Comparison of ENCODE assay signal across 9 cellular contexts in the genomic region with DNA sequence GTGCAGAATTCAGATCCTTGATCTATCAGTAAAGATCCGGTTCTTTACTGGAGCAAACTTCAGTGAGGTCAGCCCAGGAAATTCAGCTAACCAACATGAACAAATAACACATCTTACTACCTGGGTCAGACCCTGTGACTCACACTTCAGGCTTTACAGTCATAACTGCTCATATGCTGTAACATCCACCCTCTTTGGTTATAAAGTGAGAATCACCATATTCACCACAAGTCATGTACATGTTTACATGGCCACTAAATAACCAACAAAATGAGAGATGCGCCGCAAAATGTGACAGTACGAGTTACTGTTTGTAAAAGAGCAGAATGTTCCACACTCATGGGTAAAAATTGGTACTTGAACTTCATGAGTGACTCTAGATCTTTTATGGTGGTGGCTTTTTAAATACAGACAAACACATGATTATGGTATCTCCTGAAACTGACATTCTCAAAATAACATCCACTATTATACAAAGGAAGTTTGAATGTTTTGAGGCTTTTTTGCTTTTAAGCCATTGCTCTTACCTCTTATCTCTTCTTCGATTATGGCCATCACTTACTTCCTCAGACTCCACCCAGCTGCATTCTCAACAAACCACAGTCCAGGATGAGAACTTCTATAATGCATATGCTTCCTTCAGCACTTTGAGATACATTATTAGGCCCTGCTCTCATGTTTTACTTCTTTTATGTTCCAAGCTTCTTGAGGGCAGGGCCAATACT.
DNase-seq lines count a peak whose midpoint lies in the region; ATAC-seq and TF ChIP-seq lines count a peak whose summit lies in the region.
"Had no signal": no experiment of that assay in that cellular context is flagged by ENCODE, and none has a peak within 500 bp of the region (broad histone marks: within the 10 kb centered on the region; RNA-seq: fewer than 3 reads in every experiment).

No MANE protein-coding gene starts in this region.

- 91 to 95% methylated on average over 2 to 5 of the region's 5 CpGs for WGBS in endodermal cell (ENCODE audit: insufficient coverage in 1 of 2, insufficient read length in 1 of 2), 2 experiments

- H3K4me1 Mint-ChIP-seq in stimulated activated effector memory CD8-positive, alpha-beta T cell treated with anti-CD3 and anti-CD28 coated beads, Interleukin-12 subunit alpha, Interleukin-12 subunit beta, amount 100 ng/mL, for 72 hours, result peaks cover 55% of the 10 kb centered on the region
- H3K4me1 Mint-ChIP-seq in endodermal cell, result peaks cover 1% of the 10 kb centered on the region

- peak; percentile 38 for DNase-seq in activated gamma-delta T cell treated with Interleukin-2 at 50 U/mL for 16 hours
- no peak for DNase-seq in activated gamma-delta T cell (lab: John Stamatoyannopoulos, UW)
- peak; percentile 86 for DNase-seq in RKO (ENCODE audit: low spot score)
- DNase-seq in choroid plexus epithelial cell (ENCODE audit: low read depth), result peak; percentile 95
- peak; percentile 28 to 70 for DNase-seq in stimulated activated effector memory CD8-positive, alpha-beta T cell treated with anti-CD3 and anti-CD28 coated beads, Interleukin-12 subunit alpha, Interleukin-12 subunit beta, amount 100 ng/mL, for 72 hours (ENCODE audit: low spot score in 2 of 2)
- DNase-seq in endodermal cell, result no peak
- no peak for DNase-seq in uterus
- DNase-seq in WERI-Rb-1, result no peak

- H3K4me1 ChIP-seq in endodermal cell (ENCODE audit: control insufficient read depth, insufficient read depth, low read length) (no peaks in the 10 kb centered on the region), uterus (no peaks in the 10 kb centered on the region)

- no peak overlapping the region for H3K9ac ChIP-seq in endodermal cell (ENCODE audit: extremely low read depth, low read length, poor library complexity, severe bottlenecking)
- H3K9ac ChIP-seq: BLaER1 treated with 17β-estradiol and CSF1 and Interleukin-3, amounts not matched to agents 10 nM and 100 nM had no signal

- H3K27ac ChIP-seq in endodermal cell (ENCODE audit: low read depth, low read length) (no peak overlapping the region), uterus (no peak overlapping the region), WERI-Rb-1 (no peak overlapping the region)
- H3K27ac ChIP-seq: BLaER1 treated with 17β-estradiol and CSF1 and Interleukin-3, amounts not matched to agents 10 nM and 100 nM had no signal

- no peaks in the 10 kb centered on the region for H3K9me3 Mint-ChIP-seq in stimulated activated effector memory CD8-positive, alpha-beta T cell treated with anti-CD3 and anti-CD28 coated beads, Interleukin-12 subunit alpha, Interleukin-12 subunit beta, amount 100 ng/mL, for 72 hours
- H3K9me3 Mint-ChIP-seq in endodermal cell, result no peaks in the 10 kb centered on the region

- H3K27me3 Mint-ChIP-seq in endodermal cell (ENCODE audit: insufficient read depth), result no peaks in the 10 kb centered on the region

- no peak for TF ChIP-seq CTCF in choroid plexus epithelial cell (conservative IDR thresholded peaks at IDR 0.05; ENCODE audit: low read depth, low read length)
- TF ChIP-seq CTCF in endodermal cell (conservative IDR thresholded peaks at IDR 0.05), result no peak
- TF ChIP-seq CTCF in uterus (IDR thresholded peaks at IDR 0.05), result no peak
- TF ChIP-seq CTCF in WERI-Rb-1 (IDR thresholded peaks at IDR 0.05; ENCODE audit: low read depth, low read length), result no peak

- intact Hi-C loops in uterus (cut with DNase I; ENCODE audit: low total_unique reads), result no loop called here

- peak overlapping the region; percentile 91 for H3K27ac Mint-ChIP-seq in stimulated activated effector memory CD8-positive, alpha-beta T cell treated with anti-CD3 and anti-CD28 coated beads, Interleukin-12 subunit alpha, Interleukin-12 subunit beta, amount 100 ng/mL, for 72 hours
- no peak overlapping the region for H3K27ac Mint-ChIP-seq in endodermal cell

- H3K4me3 ChIP-seq in choroid plexus epithelial cell (ENCODE audit: low read depth, low read length) (no peak overlapping the region), endodermal cell (ENCODE audit: low read length) (no peak overlapping the region), uterus (no peak overlapping the region), WERI-Rb-1 (ENCODE audit: low read depth, low read length) (no peak overlapping the region)
- H3K4me3 ChIP-seq: BLaER1 treated with 17β-estradiol and CSF1 and Interleukin-3, amounts not matched to agents 10 nM and 100 nM had no signal

- ATAC-seq in stimulated activated effector memory CD8-positive, alpha-beta T cell treated with anti-CD3 and anti-CD28 coated beads, Interleukin-12 subunit alpha, Interleukin-12 subunit beta, amount 100 ng/mL, for 72 hours, result peak; percentile 99

- no peaks in the 10 kb centered on the region for H3K9me3 ChIP-seq in endodermal cell (ENCODE audit: control insufficient read depth, low read length)
- H3K9me3 ChIP-seq in uterus, result no peaks in the 10 kb centered on the region
- H3K9me3 ChIP-seq in WERI-Rb-1 (ENCODE audit: severe bottlenecking), result no peaks in the 10 kb centered on the region
- H3K9me3 ChIP-seq: BLaER1 treated with 17β-estradiol and CSF1 and Interleukin-3, amounts not matched to agents 10 nM and 100 nM had no signal

- H3K27me3 ChIP-seq in endodermal cell (ENCODE audit: control insufficient read depth, insufficient read depth, low read length, poor library complexity, severe bottlenecking) (no peaks in the 10 kb centered on the region), uterus (no peaks in the 10 kb centered on the region), WERI-Rb-1 (ENCODE audit: insufficient read depth, low read depth, severe bottlenecking) (no peaks in the 10 kb centered on the region)
- H3K27me3 ChIP-seq: BLaER1 treated with 17β-estradiol and CSF1 and Interleukin-3, amounts not matched to agents 10 nM and 100 nM had no signal

- H3K4me3 Mint-ChIP-seq in stimulated activated effector memory CD8-positive, alpha-beta T cell treated with anti-CD3 and anti-CD28 coated beads, Interleukin-12 subunit alpha, Interleukin-12 subunit beta, amount 100 ng/mL, for 72 hours, result peak overlapping the region; percentile 65
- H3K4me3 Mint-ChIP-seq in endodermal cell, result no peak overlapping the region

- H3K36me3 ChIP-seq in endodermal cell (ENCODE audit: control insufficient read depth, insufficient read depth, low read length) (no peaks in the 10 kb centered on the region), uterus (no peaks in the 10 kb centered on the region), WERI-Rb-1 (no peaks in the 10 kb centered on the region)
- H3K36me3 ChIP-seq: BLaER1 treated with 17β-estradiol and CSF1 and Interleukin-3, amounts not matched to agents 10 nM and 100 nM had no signal

- TF ChIP-seq POLR2A in uterus (IDR thresholded peaks at IDR 0.05), result no peak

- no peaks in the 10 kb centered on the region for H3K36me3 Mint-ChIP-seq in stimulated activated effector memory CD8-positive, alpha-beta T cell treated with anti-CD3 and anti-CD28 coated beads, Interleukin-12 subunit alpha, Interleukin-12 subunit beta, amount 100 ng/mL, for 72 hours
- no peaks in the 10 kb centered on the region for H3K36me3 Mint-ChIP-seq in endodermal cell (ENCODE audit: low read depth)

Comparison
In these comparisons a context has a peak if more than half of its experiments do, and no peak if none do; other contexts are left out.
1. DNase-seq: peak in activated gamma-delta T cell treated with Interleukin-2 at 50 U/mL for 16 hours (single experiment), RKO (single experiment), choroid plexus epithelial cell (single experiment) and stimulated activated effector memory CD8-positive, alpha-beta T cell treated with anti-CD3 and anti-CD28 coated beads, Interleukin-12 subunit alpha, Interleukin-12 subunit beta, amount 100 ng/mL, for 72 hours (2 of 2); none in activated gamma-delta T cell (single experiment), endodermal cell (single experiment), uterus (0 of 2) and WERI-Rb-1 (single experiment).